In the genomic region with DNA sequence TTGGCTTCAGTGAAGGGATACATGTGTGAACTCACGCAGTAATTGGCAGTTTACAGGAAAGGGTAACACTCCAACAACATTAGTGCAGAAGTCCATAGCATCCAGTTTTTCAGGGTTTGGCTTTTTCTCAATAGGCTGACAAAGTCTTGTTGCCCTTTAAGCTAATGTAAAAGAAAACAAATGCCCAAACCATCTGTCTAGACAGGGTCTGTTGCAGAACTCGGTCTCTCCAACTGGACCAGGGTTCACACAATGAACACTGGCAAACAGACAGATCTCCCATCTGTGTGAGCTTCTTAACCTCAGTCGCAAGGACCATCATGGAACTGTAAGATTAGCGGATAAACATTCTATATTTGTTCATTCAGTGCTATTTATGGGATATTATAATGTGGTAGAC, we compare ENCODE assay signal across 25 cellular contexts.
DNase-seq lines count a peak whose midpoint lies in the region; ATAC-seq, FAIRE-seq and TF ChIP-seq lines count a peak whose summit lies in the region.
"Had no signal": no experiment of that assay in that cellular context is flagged by ENCODE, and none has a peak within 500 bp of the region (broad histone marks: within the 10 kb centered on the region; RNA-seq: fewer than 3 reads in every experiment).

No MANE protein-coding gene starts in this region.

- no peak for TF ChIP-seq POLR2A in A549 (IDR thresholded peaks at IDR 0.05; ENCODE audit: low read length)
- no peak for TF ChIP-seq POLR2A in HCT116 (IDR thresholded peaks at IDR 0.05; ENCODE audit: borderline replicate concordance, extremely low read depth, insufficient read depth, insufficient read length)

- H4K20me1 ChIP-seq in HCT116 (ENCODE audit: insufficient read depth) = no peaks in the 10 kb centered on the region
- no peaks in the 10 kb centered on the region for H4K20me1 ChIP-seq in keratinocyte (ENCODE audit: control insufficient read depth, extremely low read depth, insufficient read depth, low read length)

- H3K36me3 ChIP-seq in HCT116 (ENCODE audit: control insufficient read depth in 1 of 2, insufficient read depth in 2 of 2, low read length in 2 of 2) (no peaks in the 10 kb centered on the region), keratinocyte (ENCODE audit: control insufficient read depth in 2 of 2, extremely low read depth in 1 of 2, insufficient read depth in 2 of 2, low read length in 2 of 2) (no peaks in the 10 kb centered on the region)
- H3K36me3 ChIP-seq: upper lobe of right lung had no signal

- TF ChIP-seq EP300 in A549 (IDR thresholded peaks at IDR 0.05) = no peak

- dilution Hi-C loops in keratinocyte (cut with MboI; ENCODE audit: extremely low pct_ligation_motif_present, low sequenced_read_pairs) = no loop called here

- no peaks in the 10 kb centered on the region for H3K9me1 ChIP-seq in keratinocyte (ENCODE audit: control insufficient read depth, extremely low read depth, insufficient read depth, low read length)

- no peak for FAIRE-seq in A549 (lab: Jason Lieb, UNC)
- peak; percentile 43 for FAIRE-seq in keratinocyte (lab: Jason Lieb, UNC)
- FAIRE-seq: small intestine had no signal

- H3K79me2 ChIP-seq in HCT116 (ENCODE audit: insufficient read depth, low read length) (no peaks in the 10 kb centered on the region), keratinocyte (ENCODE audit: control insufficient read depth, insufficient read depth, low read length) (no peaks in the 10 kb centered on the region)

- TF ChIP-seq CTCF in A549 (IDR thresholded peaks at IDR 0.05) (no peak), HCT116 (IDR thresholded peaks at IDR 0.05 in 2 of 3, conservative IDR thresholded peaks at IDR 0.05 in 1 of 3; ENCODE audit: borderline replicate concordance in 1 of 3, insufficient read depth in 1 of 3, low read depth in 2 of 3, low read length in 2 of 3) (no peak), astrocyte of the spinal cord (IDR thresholded peaks at IDR 0.05; ENCODE audit: low read depth, low read length) (no peak), keratinocyte (optimal IDR thresholded peaks at IDR 0.05 in 1 of 3, IDR thresholded peaks at IDR 0.05 in 1 of 3, conservative IDR thresholded peaks at IDR 0.05 in 1 of 3; ENCODE audit: extremely low read depth in 1 of 3, insufficient read depth in 2 of 3, low read length in 3 of 3) (no peak)

- CTCF ChIA-PET in A549 (lab: Yijun Ruan, JAX) (interaction anchor here (1.3 to 1.5 kb wide), 3 partner anchors 9 to 340 kb away, joined by 3 to 4 read pairs (median 3); no protein-coding TSS in a partner anchor), HCT116 (lab: Charles Lee) (no interaction called here)

- in situ Hi-C loops in astrocyte of the spinal cord (cut with HindIII; ENCODE audit: low sequenced_read_pairs) = no loop called here

- DNase-seq in A549 (ENCODE audit: low read depth in 1 of 2, low spot score in 1 of 2) (no peak), HCT116 (ENCODE audit: low read depth, low spot score) (no peak), astrocyte of the spinal cord (ENCODE audit: low read depth, low spot score) (peak; percentile 37), keratinocyte (ENCODE audit: low read depth, low spot score) (no peak), NCI-H2227 treated with DMSO at 0.1 percent for 48 hours (lab: John Stamatoyannopoulos, UW) (no peak), AG08396 (ENCODE audit: low spot score) (no peak), middle frontal gyrus (ENCODE audit: extremely low spot score, low spot score) (no peak)
- DNase-seq: ACHN; activated naive CD8-positive, alpha-beta T cell treated with anti-CD3 and anti-CD28 coated beads, Interleukin-2, amount 10 ng/mL, durations not matched to agents 7 days and 5 days; C1 segment of cervical spinal cord; effector CD4-positive, alpha-beta T cell; HCEC 1CT; mesendoderm; NCI-H1105 treated with DMSO at 0.1 percent for 48 hours; NCI-H2029; NCI-H774; SHP77 treated with DMSO at 0.1 percent for 48 hours; small intestine; stimulated activated CD4-positive, alpha-beta T cell treated with anti-CD3 and anti-CD28 coated beads, Interleukin-2, amount 100 ng/mL, for 24 hours; substantia nigra; T-helper 9 cell; upper lobe of right lung had no signal

- H2AFZ ChIP-seq in HCT116 (ENCODE audit: low read depth, low read length, poor library complexity, severe bottlenecking) (no peak overlapping the region), keratinocyte (ENCODE audit: control insufficient read depth, low read length) (no peak overlapping the region)

- H3K9ac ChIP-seq in HCT116 (ENCODE audit: low read length) (no peak overlapping the region), keratinocyte (ENCODE audit: control insufficient read depth, extremely low read depth, insufficient read depth, low read length) (no peak overlapping the region)

- H3K27ac ChIP-seq in A549 = peak overlapping the region; percentile 44 to 63; a peak in 2 of 6 replicates
- no peak overlapping the region for H3K27ac ChIP-seq in HCT116 (ENCODE audit: low read depth, low read length)
- H3K27ac ChIP-seq in keratinocyte (ENCODE audit: control insufficient read depth, insufficient read depth, low read length) = peak overlapping the region; percentile 15
- H3K27ac ChIP-seq: upper lobe of right lung had no signal

- H3K9me3 ChIP-seq in A549 (peaks cover 10% of the 10 kb centered on the region; the same call in 1 of the 3 replicates), HCT116 (ENCODE audit: control insufficient read depth in 1 of 2, insufficient read depth in 1 of 2, low read depth in 1 of 2, low read length in 2 of 2) (no peaks in the 10 kb centered on the region), keratinocyte (ENCODE audit: control insufficient read depth, low read depth, low read length) (no peaks in the 10 kb centered on the region)
- H3K9me3 ChIP-seq: upper lobe of right lung had no signal

- ATAC-seq in A549 (no peak; a peak in 1 of 6 replicates), HCT116 (no peak), GM21390 (IDR thresholded peaks at IDR 0.05; ENCODE audit: unreplicated experiment) (no peak)
- ATAC-seq: esophagus mucosa, upper lobe of right lung, WTC11 had no signal

- H3K4me2 ChIP-seq in A549 (peak overlapping the region; percentile 44; the same call in 2 of the 3 replicates), HCT116 (ENCODE audit: low read length) (peak overlapping the region; percentile 7), keratinocyte (ENCODE audit: control insufficient read depth, extremely low read depth, insufficient read depth, low read depth, low read length) (peak overlapping the region; percentile 7)

- H3K4me1 ChIP-seq in A549 (peaks cover 46% of the 10 kb centered on the region), HCT116 (ENCODE audit: control insufficient read depth in 1 of 2, insufficient read depth in 2 of 2, low read length in 2 of 2) (peaks cover 17 to 36% of the 10 kb centered on the region in 2 experiments), keratinocyte (ENCODE audit: control insufficient read depth, extremely low read depth, insufficient read depth, low read length) (peaks cover 42% of the 10 kb centered on the region)
- H3K4me1 ChIP-seq: upper lobe of right lung had no signal

- H3K27me3 ChIP-seq in HCT116 (ENCODE audit: insufficient read depth, low read length) (no peaks in the 10 kb centered on the region), keratinocyte (ENCODE audit: control insufficient read depth, extremely low read depth, insufficient read depth, low read length) (no peaks in the 10 kb centered on the region)
- H3K27me3 ChIP-seq: upper lobe of right lung had no signal

- H3K9me2 ChIP-seq in HCT116 (ENCODE audit: insufficient read depth) = no peaks in the 10 kb centered on the region

- RAD21 ChIA-PET in HCT116 (lab: Charles Lee; ENCODE audit: low non-redundant PET in 1 of 2, low total read pairs in 2 of 2, uncharacterized antibody in 2 of 2, unreplicated experiment in 2 of 2) = no interaction called here

- POLR2A ChIA-PET in A549 (lab: Yijun Ruan, JAX) (interaction anchor here (0.5 kb wide), 1 partner anchor 16 kb away, joined by 3 read pairs; no protein-coding TSS in a partner anchor), HCT116 (lab: Charles Lee) (no interaction called here)

- no peak overlapping the region for H3K4me3 ChIP-seq in A549
- no peak overlapping the region for H3K4me3 ChIP-seq in HCT116 (replicated peaks in 1 of 2; ENCODE audit: low read depth in 1 of 2, low read length in 2 of 2)
- H3K4me3 ChIP-seq in astrocyte of the spinal cord (ENCODE audit: low read depth, low read length) = no peak overlapping the region
- no peak overlapping the region for H3K4me3 ChIP-seq in keratinocyte (ENCODE audit: control insufficient read depth in 2 of 3, extremely low read depth in 1 of 3, insufficient read depth in 2 of 3, low read depth in 1 of 3, low read length in 3 of 3)
- H3K4me3 ChIP-seq: upper lobe of right lung had no signal

- BruUV-seq in HCT116 (replicated peaks; lab: Mats Ljungman, UMichigan) = no TSS peak

- WGBS in A549 (ENCODE audit: missing lambda C conversion rate) = 77% methylated on average over 4 of the region's 4 CpGs

- TF ChIP-seq RAD21 in A549 (conservative IDR thresholded peaks at IDR 0.05 in 1 of 2, IDR thresholded peaks at IDR 0.05 in 1 of 2) (no peak), HCT116 (IDR thresholded peaks at IDR 0.05; ENCODE audit: low read depth) (no peak)

- intact Hi-C loops in HCT116 (cut with micrococcal nuclease) = no loop called here

TF ChIP-seq in A549, 52 proteins besides CTCF, POLR2A, EP300 and RAD21:
- TF ChIP-seq, protein P1, sequence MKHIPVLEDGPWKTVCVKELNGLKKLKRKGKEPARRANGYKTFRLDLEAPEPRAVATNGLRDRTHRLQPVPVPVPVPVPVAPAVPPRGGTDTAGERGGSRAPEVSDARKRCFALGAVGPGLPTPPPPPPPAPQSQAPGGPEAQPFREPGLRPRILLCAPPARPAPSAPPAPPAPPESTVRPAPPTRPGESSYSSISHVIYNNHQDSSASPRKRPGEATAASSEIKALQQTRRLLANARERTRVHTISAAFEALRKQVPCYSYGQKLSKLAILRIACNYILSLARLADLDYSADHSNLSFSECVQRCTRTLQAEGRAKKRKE (CRISPR knock-in tag; IDR thresholded peaks at IDR 0.05; ENCODE audit: low read depth) = no peak
- TF ChIP-seq EHF (CRISPR knock-in tag; IDR thresholded peaks at IDR 0.05) = no peak
- no peak for TF ChIP-seq ZSCAN20 (CRISPR knock-in tag; IDR thresholded peaks at IDR 0.05)
TF ChIP-seq in A549: peak in this region for 0.
